20 cellular contexts compared by ENCODE assay signal in genomic region chr5:157069949-157070348, GRCh38. TPM values are rescaled to one million over a fixed set of nuclear protein-coding genes. Genes with fewer than 3 reads are reported as not detected.
"Had no signal": no experiment of that assay in that cellular context is flagged by ENCODE, and none has a peak within 500 bp of the region (broad histone marks: within the 10 kb centered on the region; RNA-seq: fewer than 3 reads in every experiment).

No MANE protein-coding gene starts in this region.

- H3K9me3 Mint-ChIP-seq: activated naive CD4-positive, alpha-beta T cell treated with anti-CD3 and anti-CD28 coated beads for 36 hours; activated T-helper 17 cell treated with anti-CD3 and anti-CD28 coated beads, Interleukin-2, amount 50 U/mL, for 72 hours; nephron had no signal

- H3K27ac Mint-ChIP-seq: activated naive CD4-positive, alpha-beta T cell treated with anti-CD3 and anti-CD28 coated beads for 36 hours; activated T-helper 17 cell treated with anti-CD3 and anti-CD28 coated beads, Interleukin-2, amount 50 U/mL, for 72 hours; nephron had no signal

- H3K27me3 Mint-ChIP-seq: activated T-helper 17 cell treated with anti-CD3 and anti-CD28 coated beads, Interleukin-2, amount 50 U/mL, for 72 hours had no signal

- ATAC-seq: activated T-helper 17 cell treated with anti-CD3 and anti-CD28 coated beads, Interleukin-2, amount 50 U/mL, for 72 hours; gastrocnemius medialis; heart right ventricle; left ventricle myocardium superior had no signal

- H3K4me1 Mint-ChIP-seq: nephron had no signal

- FAIRE-seq: TTC549 had no signal

- H3K27ac ChIP-seq: gastrocnemius medialis, heart right ventricle, ovary, skin epidermis, thyroid gland, uterus had no signal

- H3K4me3 ChIP-seq: gastrocnemius medialis, heart right ventricle, ovary, skin epidermis, thyroid gland, uterus had no signal

- DNase-seq: activated CD4-positive, alpha-beta T cell treated with anti-CD3 and anti-CD28 coated beads, Interleukin-2, amount 50 U/mL, for 1 hour; activated naive CD4-positive, alpha-beta T cell treated with anti-CD3 and anti-CD28 coated beads for 36 hours; activated T-cell treated with anti-CD3 and anti-CD28 coated beads for 4 hours; caudate nucleus; cortex of kidney; effector CD8-positive, alpha-beta T cell; gastrocnemius medialis; heart right ventricle; islet precursor cell; left ventricle myocardium superior; mesendoderm; ovary; stimulated activated CD4-positive, alpha-beta T cell treated with anti-CD3 and anti-CD28 coated beads, Interleukin-4, amount 100 ng/mL, for 4 hours; thyroid gland; uterus had no signal

- H3K9me3 ChIP-seq: gastrocnemius medialis, heart right ventricle, ovary, thyroid gland, uterus had no signal

- H3K36me3 ChIP-seq: gastrocnemius medialis, heart right ventricle, ovary, thyroid gland, uterus had no signal

- H3K4me1 ChIP-seq: gastrocnemius medialis, heart right ventricle, thyroid gland, uterus had no signal

- H3K4me3 Mint-ChIP-seq: activated naive CD4-positive, alpha-beta T cell treated with anti-CD3 and anti-CD28 coated beads for 36 hours; activated T-helper 17 cell treated with anti-CD3 and anti-CD28 coated beads, Interleukin-2, amount 50 U/mL, for 72 hours; nephron had no signal

- H3K27me3 ChIP-seq: gastrocnemius medialis, heart right ventricle, ovary, thyroid gland, uterus had no signal

RNA-seq across cellular contexts. Expression of gene HAVCR1, which starts 11.0 kb away (rescaled TPM):
- total RNA-seq: activated CD8-positive, alpha-beta memory T cell treated with anti-CD3 and anti-CD28 coated beads for 36 hours; gastrocnemius medialis had no signal
- polyA plus RNA-seq: heart right ventricle, ovary had no signal
